8 cellular contexts compared by ENCODE assay signal in genomic region chr1:21651214-21652042, GRCh38. TPM values are rescaled to one million over a fixed set of nuclear protein-coding genes. Genes with fewer than 3 reads are reported as not detected.
DNase-seq lines count a peak whose midpoint lies in the region; ATAC-seq and TF ChIP-seq lines count a peak whose summit lies in the region.

No MANE protein-coding gene starts in this region.

- H3K4me1 ChIP-seq in ACC112 (ENCODE audit: control insufficient read depth, insufficient read depth, low read length, unreplicated experiment) (peaks cover 6% of the 10 kb centered on the region), HAP-1 (peaks cover 4% of the 10 kb centered on the region), lung (ENCODE audit: control insufficient read depth in 2 of 2, insufficient read depth in 2 of 2, low read length in 2 of 2) (peaks cover 0 to 12% of the 10 kb centered on the region in 2 donors), stomach smooth muscle (ENCODE audit: control insufficient read depth, insufficient read depth, low read length) (peaks cover 13% of the 10 kb centered on the region)

- no peaks in the 10 kb centered on the region for H3K36me3 ChIP-seq in ACC112 (ENCODE audit: insufficient read depth, low read length)
- no peaks in the 10 kb centered on the region for H3K36me3 ChIP-seq in HAP-1 (replicated peaks)
- no peaks in the 10 kb centered on the region for H3K36me3 ChIP-seq in lung (ENCODE audit: control insufficient read depth in 2 of 2, insufficient read depth in 2 of 2, low read length in 2 of 2)
- no peaks in the 10 kb centered on the region for H3K36me3 ChIP-seq in stomach smooth muscle (ENCODE audit: control insufficient read depth in 2 of 2, insufficient read depth in 2 of 2, low read length in 2 of 2)

- no peaks in the 10 kb centered on the region for H3K79me2 ChIP-seq in ACC112 (ENCODE audit: control insufficient read depth, insufficient read depth, low read length, unreplicated experiment)

- in situ Hi-C loops in HAP-1 (cut with MboI; ENCODE audit: low sequenced_read_pairs) = no loop called here

- no peak overlapping the region for H2AFZ ChIP-seq in ACC112 (ENCODE audit: low read length, unreplicated experiment)

- peak; percentile 36 to 68 for DNase-seq in HAP-1 (ENCODE audit: low spot score in 2 of 2)
- DNase-seq in coronary artery (ENCODE audit: low spot score) = no peak
- no peak for DNase-seq in lung (ENCODE audit: low spot score)
- DNase-seq in DMS153 treated with DMSO at 0.1 percent for 48 hours (lab: John Stamatoyannopoulos, UW; ENCODE audit: unreplicated experiment) = no peak

- no peak for TF ChIP-seq CTCF in WI38 (IDR thresholded peaks at IDR 0.05; ENCODE audit: low read depth, low read length)
- TF ChIP-seq CTCF in coronary artery (IDR thresholded peaks at IDR 0.05) = no peak
- TF ChIP-seq CTCF in lung (IDR thresholded peaks at IDR 0.05; ENCODE audit: control extremely low read depth, extremely low read depth) = no peak

- H3K4me3 ChIP-seq in ACC112 (ENCODE audit: low read depth, low read length) (peak overlapping the region; percentile 65), HAP-1 (peak overlapping the region; percentile 24), WI38 (ENCODE audit: low read depth, low read length) (peak overlapping the region; percentile 24; the same call in 1 of the 2 replicates), coronary artery (peak overlapping the region; percentile 76), lung (peak overlapping the region; percentile 2), stomach smooth muscle (ENCODE audit: low read length in 2 of 2) (peak overlapping the region; percentile 12 to 76)

- no peak overlapping the region for H3K9ac ChIP-seq in stomach smooth muscle (ENCODE audit: low read length in 2 of 2)

- H3K27me3 ChIP-seq in ACC112 (ENCODE audit: insufficient read depth, low read length) (peaks cover 40% of the 10 kb centered on the region), HAP-1 (ENCODE audit: low read depth) (no peaks in the 10 kb centered on the region), lung (ENCODE audit: control insufficient read depth, insufficient read depth) (no peaks in the 10 kb centered on the region), stomach smooth muscle (ENCODE audit: control insufficient read depth in 1 of 2, insufficient read depth in 2 of 2, low read length in 2 of 2) (peaks cover 33 to 47% of the 10 kb centered on the region in 2 donors)

- 5 to 7% methylated on average over 51 to 80 of the region's 80 CpGs for WGBS in lung, 2 donors

- peak; percentile 58 for ATAC-seq in lung (ENCODE audit: insufficient read depth, low FRiP score)
- ATAC-seq in GM18517 (IDR thresholded peaks at IDR 0.05; ENCODE audit: unreplicated experiment) = no peak

- H3K9me3 ChIP-seq in HAP-1 = no peaks in the 10 kb centered on the region
- H3K9me3 ChIP-seq in lung (ENCODE audit: control insufficient read depth in 2 of 2, insufficient read depth in 1 of 2, low read length in 1 of 2) = no peaks in the 10 kb centered on the region
- H3K9me3 ChIP-seq in stomach smooth muscle (ENCODE audit: control insufficient read depth in 2 of 2, low read length in 2 of 2) = no peaks in the 10 kb centered on the region

- no peak overlapping the region for H3K27ac ChIP-seq in ACC112 (ENCODE audit: low read depth, low read length)
- no peak overlapping the region for H3K27ac ChIP-seq in coronary artery
- no peak overlapping the region for H3K27ac ChIP-seq in lung (ENCODE audit: low read depth in 1 of 2, low read length in 1 of 2)
- no peak overlapping the region for H3K27ac ChIP-seq in stomach smooth muscle (ENCODE audit: low read length)

RNA-seq across cellular contexts. Expression of gene RAP1GAP, which starts 17.7 kb away (rescaled TPM):
- total RNA-seq in lung = 10 to 100 TPM; 14.6 to 41.4 TPM
- polyA plus RNA-seq in lung = 10 to 100 TPM in 1 of 2 donors, 1 to 10 TPM in 1; 5.6 to 64.7 TPM

Comparison
In these comparisons a context has a peak if more than half of its experiments do, and no peak if none do; other contexts are left out.
1. H3K4me3 ChIP-seq: peak in every context shown above with its lines; median percentile 76 in coronary artery; 65 in ACC112; 44 in stomach smooth muscle; 24 in HAP-1; 24 in WI38; 2 in lung.
2. DNase-seq: peak in HAP-1 (2 of 2); none in coronary artery (single experiment), lung (single experiment) and DMS153 treated with DMSO at 0.1 percent for 48 hours (single experiment).